In genomic region chr7:86964973-86965726, GRCh38 we compare ENCODE assay signal across 12 cellular contexts.
"Had no signal": no experiment of that assay in that cellular context is flagged by ENCODE, and none has a peak within 500 bp of the region (broad histone marks: within the 10 kb centered on the region; RNA-seq: fewer than 3 reads in every experiment).

No MANE protein-coding gene starts in this region.

- H3K4me3 ChIP-seq: heart left ventricle, lung had no signal

- H3K27ac ChIP-seq: foreskin keratinocyte, heart left ventricle had no signal

- H3K9me3 Mint-ChIP-seq: activated naive CD4-positive, alpha-beta T cell treated with anti-CD3 and anti-CD28 coated beads, Interleukin-2, amount 10 ng/mL, durations not matched to agents 7 days and 5 days; activated T-helper 17 cell treated with anti-CD3 and anti-CD28 coated beads, Interleukin-2, amount 50 U/mL, for 72 hours; stimulated activated naive B cell treated with anti-CD40 and anti-IgM and Interleukin-4, amounts not matched to agents 10 μg/mL and 1 μg/mL and 100 μg/mL, for 72 hours; type B pancreatic cell had no signal

- H3K27me3 Mint-ChIP-seq: activated T-helper 17 cell treated with anti-CD3 and anti-CD28 coated beads, Interleukin-2, amount 50 U/mL, for 72 hours; type B pancreatic cell had no signal

- ATAC-seq: activated T-helper 17 cell treated with anti-CD3 and anti-CD28 coated beads, Interleukin-2, amount 50 U/mL, for 72 hours; foreskin keratinocyte; heart left ventricle; stimulated activated naive B cell treated with anti-CD40 and anti-IgM and Interleukin-4, amounts not matched to agents 10 μg/mL and 1 μg/mL and 100 μg/mL, for 72 hours had no signal

- H3K36me3 ChIP-seq: heart left ventricle had no signal

- H3K27ac Mint-ChIP-seq: activated naive CD4-positive, alpha-beta T cell treated with anti-CD3 and anti-CD28 coated beads, Interleukin-2, amount 10 ng/mL, durations not matched to agents 7 days and 5 days; activated T-helper 17 cell treated with anti-CD3 and anti-CD28 coated beads, Interleukin-2, amount 50 U/mL, for 72 hours; stimulated activated naive B cell treated with anti-CD40 and anti-IgM and Interleukin-4, amounts not matched to agents 10 μg/mL and 1 μg/mL and 100 μg/mL, for 72 hours; type B pancreatic cell had no signal

- H3K4me1 ChIP-seq: foreskin keratinocyte had no signal

- H3K27me3 ChIP-seq: foreskin keratinocyte, heart left ventricle had no signal

- H3K9me3 ChIP-seq: heart left ventricle had no signal

- DNase-seq: activated CD4-positive, alpha-beta T cell treated with anti-CD3 and anti-CD28 coated beads, Interleukin-2, amount 50 U/mL, for 48 hours; activated naive CD4-positive, alpha-beta T cell treated with anti-CD3 and anti-CD28 coated beads, Interleukin-2, amount 10 ng/mL, durations not matched to agents 7 days and 5 days; central memory CD4-positive, alpha-beta T cell; effector memory CD4-positive, alpha-beta T cell; foreskin keratinocyte; heart left ventricle; posterior cingulate gyrus; stimulated activated CD4-positive, alpha-beta T cell treated with anti-CD3 and anti-CD28 coated beads, Interleukin-4, amount 100 ng/mL, for 1 hour; stimulated activated naive B cell treated with anti-CD40 and anti-IgM and Interleukin-4, amounts not matched to agents 10 μg/mL and 1 μg/mL and 100 μg/mL, for 72 hours had no signal

- H3K4me1 Mint-ChIP-seq: activated naive CD4-positive, alpha-beta T cell treated with anti-CD3 and anti-CD28 coated beads, Interleukin-2, amount 10 ng/mL, durations not matched to agents 7 days and 5 days; activated T-helper 17 cell treated with anti-CD3 and anti-CD28 coated beads, Interleukin-2, amount 50 U/mL, for 72 hours; stimulated activated naive B cell treated with anti-CD40 and anti-IgM and Interleukin-4, amounts not matched to agents 10 μg/mL and 1 μg/mL and 100 μg/mL, for 72 hours had no signal

- H3K36me3 Mint-ChIP-seq: activated naive CD4-positive, alpha-beta T cell treated with anti-CD3 and anti-CD28 coated beads, Interleukin-2, amount 10 ng/mL, durations not matched to agents 7 days and 5 days; stimulated activated naive B cell treated with anti-CD40 and anti-IgM and Interleukin-4, amounts not matched to agents 10 μg/mL and 1 μg/mL and 100 μg/mL, for 72 hours had no signal

- H3K4me3 Mint-ChIP-seq: activated naive CD4-positive, alpha-beta T cell treated with anti-CD3 and anti-CD28 coated beads, Interleukin-2, amount 10 ng/mL, durations not matched to agents 7 days and 5 days; activated T-helper 17 cell treated with anti-CD3 and anti-CD28 coated beads, Interleukin-2, amount 50 U/mL, for 72 hours; stimulated activated naive B cell treated with anti-CD40 and anti-IgM and Interleukin-4, amounts not matched to agents 10 μg/mL and 1 μg/mL and 100 μg/mL, for 72 hours; type B pancreatic cell had no signal
